In genomic region chr15:31256385-31257265, GRCh38 we compare ENCODE assay signal across 15 cellular contexts.
DNase-seq lines count a peak whose midpoint lies in the region; ATAC-seq, FAIRE-seq and TF ChIP-seq lines count a peak whose summit lies in the region.
"Had no signal": no experiment of that assay in that cellular context is flagged by ENCODE, and none has a peak within 500 bp of the region (broad histone marks: within the 10 kb centered on the region; RNA-seq: fewer than 3 reads in every experiment).

No MANE protein-coding gene starts in this region.

- in situ Hi-C loops in K562 (cut with MboI): no loop called here

- intact Hi-C loops in K562 (cut with micrococcal nuclease) (no loop called here), sciatic nerve (cut with DNase I) (no loop called here)

- 0% methylated on average over 9 of the region's 11 CpGs for WGBS in K562 (ENCODE audit: insufficient coverage, low coverage, missing lambda C conversion rate)

- no peak overlapping the region for H2AFZ ChIP-seq in K562 (ENCODE audit: low read depth, low read length)
- H2AFZ ChIP-seq: hepatocyte had no signal

- no peaks in the 10 kb centered on the region for H3K9me3 ChIP-seq in K562 (replicated peaks; ENCODE audit: control insufficient read depth, insufficient read depth, low read depth, low read length)
- H3K9me3 ChIP-seq: breast epithelium, MG63 had no signal

- peaks cover 2 to 22% of the 10 kb centered on the region in 2 experiments; a peak in 3 of 5 replicates for H3K27me3 ChIP-seq in K562 (ENCODE audit: control insufficient read depth in 2 of 2, insufficient read depth in 2 of 2, low read length in 2 of 2)
- H3K27me3 ChIP-seq: breast epithelium, MG63, SJCRH30 had no signal

- peaks cover 3% of the 10 kb centered on the region for H3K9me1 ChIP-seq in K562 (ENCODE audit: control insufficient read depth, insufficient read depth, low read length)

- H3K4me1 ChIP-seq in K562 (replicated peaks in 1 of 2; ENCODE audit: control insufficient read depth in 2 of 2, insufficient read depth in 2 of 2, low read length in 2 of 2): 0 out of 5 replicates have a peak, but pooled peaks cover 0 to 4% of the 10 kb centered on the region in 2 experiments
- H3K4me1 ChIP-seq: breast epithelium had no signal

- DNase-seq in GM12865 (ENCODE audit: low read depth): peak; percentile 64
- no peak for DNase-seq in K562 (ENCODE audit: extremely low read depth in 1 of 4, low spot score in 3 of 4)
- DNase-seq in sciatic nerve (ENCODE audit: low spot score): peak; percentile 28
- DNase-seq in iPS-NIHi11 (ENCODE audit: low spot score): no peak
- no peak for DNase-seq in GM10248 (ENCODE audit: extremely low spot score)
- DNase-seq in activated effector memory CD4-positive, alpha-beta T cell treated with anti-CD3 and anti-CD28 coated beads, Interleukin-2, amount 50 U/mL, for 16 hours: no peak
- DNase-seq: Calu3, MG63, NCI-H510A, SJCRH30, substantia nigra had no signal

- BruUV-seq in K562 (replicated peaks; lab: Mats Ljungman, UMichigan): no TSS peak

- POLR2A ChIA-PET in K562 (lab: Yijun Ruan, JAX) (no interaction called here), GM10248 (lab: Yijun Ruan, JAX) (no interaction called here)

- ATAC-seq in HG02759 (IDR thresholded peaks at IDR 0.05; ENCODE audit: unreplicated experiment) (peak; percentile 53), K562 (no peak), sciatic nerve (peak; percentile 12)

- H3K79me2 ChIP-seq in K562 (ENCODE audit: control insufficient read depth, insufficient read depth, low read length): no peaks in the 10 kb centered on the region
- H3K79me2 ChIP-seq: hepatocyte had no signal

- no peak for TF ChIP-seq RAD21 in K562 (CRISPR knock-in tag; conservative IDR thresholded peaks at IDR 0.05 in 1 of 2, IDR thresholded peaks at IDR 0.05 in 1 of 2)

- TF ChIP-seq CTCF in GM12865 (IDR thresholded peaks at IDR 0.05; ENCODE audit: insufficient read depth, low read depth, low read length, missing control alignments) (no peak), K562 (IDR thresholded peaks at IDR 0.05 in 2 of 3, conservative IDR thresholded peaks at IDR 0.05 in 1 of 3; ENCODE audit: insufficient read depth in 2 of 3, low read depth in 1 of 3, low read length in 3 of 3) (no peak), GM10248 (IDR thresholded peaks at IDR 0.05; ENCODE audit: control extremely low read depth, extremely low read depth, low read depth, missing control alignments) (no peak)

- no peak overlapping the region for H3K4me2 ChIP-seq in K562 (ENCODE audit: insufficient read depth, low read length)
- H3K4me2 ChIP-seq: hepatocyte had no signal

- TF ChIP-seq EP300 in K562 (IDR thresholded peaks at IDR 0.05; ENCODE audit: low read length): no peak

- CTCF ChIA-PET in K562 (lab: Yijun Ruan, JAX; ENCODE audit: low intra/inter-chr PET ratio): no interaction called here
- CTCF ChIA-PET in GM10248 (lab: Yijun Ruan, JAX): interaction anchor here (0.9 to 3.3 kb wide), 5 partner anchors 10 to 232 kb away, joined by 3 to 12 read pairs (median 7); no protein-coding TSS in a partner anchor

- no peak for FAIRE-seq in K562 (lab: Jason Lieb, UNC)

- H3K4me3 ChIP-seq in GM12865 (ENCODE audit: low read depth, low read length) (no peak overlapping the region), K562 (no peak overlapping the region)
- H3K4me3 ChIP-seq: breast epithelium, hepatocyte, lung, MG63, SJCRH30 had no signal

- no peak overlapping the region for H3K27ac ChIP-seq in K562 (ENCODE audit: extremely low read depth, low read depth, low read length)
- H3K27ac ChIP-seq: breast epithelium, hepatocyte, SJCRH30 had no signal

- no peaks in the 10 kb centered on the region for H4K20me1 ChIP-seq in K562 (replicated peaks; ENCODE audit: control insufficient read depth, insufficient read depth, low read length)

- no peak overlapping the region for H3K9ac ChIP-seq in K562 (ENCODE audit: insufficient read depth in 1 of 2, low read depth in 2 of 2, low read length in 2 of 2)

- no peak for TF ChIP-seq POLR2A in K562 (conservative IDR thresholded peaks at IDR 0.05)

- H3K36me3 ChIP-seq in K562 (ENCODE audit: control insufficient read depth, insufficient read depth, low read length): no peaks in the 10 kb centered on the region
- H3K36me3 ChIP-seq: breast epithelium, MG63, SJCRH30 had no signal

TF ChIP-seq in K562, 482 proteins besides CTCF, POLR2A, EP300 and RAD21:
- no peak for TF ChIP-seq NCOA6 (IDR thresholded peaks at IDR 0.05)
- no peak for TF ChIP-seq CREB3L1 (IDR thresholded peaks at IDR 0.05; ENCODE audit: borderline replicate concordance, low read depth)
- TF ChIP-seq ZC3H4 (CRISPR knock-in tag; IDR thresholded peaks at IDR 0.05; ENCODE audit: borderline replicate concordance): no peak
- TF ChIP-seq CBFA2T3 (IDR thresholded peaks at IDR 0.05): peak; percentile 33; the same call in 1 of the 2 replicates
TF ChIP-seq in K562: peak in this region for 1.

Comparison
In these comparisons a context has a peak if more than half of its experiments do, and no peak if none do; other contexts are left out.
1. DNase-seq: peak in GM12865 (single experiment) and sciatic nerve (single experiment); none in K562 (0 of 4), iPS-NIHi11 (single experiment), GM10248 (single experiment) and activated effector memory CD4-positive, alpha-beta T cell treated with anti-CD3 and anti-CD28 coated beads, Interleukin-2, amount 50 U/mL, for 16 hours (single experiment).